ENCODE assay signal across 30 cellular contexts in genomic region chr5:125162714-125163113, GRCh38.
"Had no signal": no experiment of that assay in that cellular context is flagged by ENCODE, and none has a peak within 500 bp of the region (broad histone marks: within the 10 kb centered on the region; RNA-seq: fewer than 3 reads in every experiment).

No MANE protein-coding gene starts in this region.

- H3K27ac ChIP-seq: adrenal gland, ascending aorta, body of pancreas, brain microvascular endothelial cell, breast epithelium, cardiac muscle cell had no signal

- H3K4me3 ChIP-seq: adrenal gland, ascending aorta, body of pancreas, breast epithelium, cardiac muscle cell had no signal

- H3K36me3 ChIP-seq: adrenal gland, ascending aorta, brain microvascular endothelial cell, breast epithelium, cardiac muscle cell had no signal

- H3K9me3 ChIP-seq: adrenal gland, body of pancreas had no signal

- H3K4me1 ChIP-seq: adrenal gland, ascending aorta, body of pancreas, breast epithelium had no signal

- DNase-seq: activated effector memory CD4-positive, alpha-beta T cell treated with anti-CD3 and anti-CD28 coated beads, Interleukin-2, amount 50 U/mL, for 16 hours; activated effector memory CD4-positive, alpha-beta T cell treated with Interleukin-2 at 50 U/mL for 16 hours; activated gamma-delta T cell; activated gamma-delta T cell treated with Interleukin-2 at 50 U/mL for 16 hours; activated naive CD4-positive, alpha-beta T cell; activated naive CD4-positive, alpha-beta T cell treated with anti-CD3 and anti-CD28 coated beads for 36 hours; activated naive CD4-positive, alpha-beta T cell treated with anti-CD3 and anti-CD28 coated beads, Interleukin-2, amount 10 ng/mL, durations not matched to agents 7 days and 5 days; activated naive CD4-positive, alpha-beta T cell treated with anti-CD3 and anti-CD28 coated beads, Interleukin-2, amount 50 U/mL, for 16 hours; activated naive CD4-positive, alpha-beta T cell treated with Interleukin-2 at 50 U/mL for 16 hours; activated naive CD8-positive, alpha-beta T cell treated with anti-CD3 and anti-CD28 coated beads for 36 hours; activated naive CD8-positive, alpha-beta T cell treated with anti-CD3 and anti-CD28 coated beads, Interleukin-2, amount 10 ng/mL, durations not matched to agents 7 days and 5 days; activated naive CD8-positive, alpha-beta T cell treated with anti-CD3 and anti-CD28 coated beads, Interleukin-2, amount 50 U/mL, for 24 hours; activated T-cell treated with anti-CD3 and anti-CD28 coated beads, Interleukin-2, amount 50 U/mL, for 1 hour; activated T-cell treated with anti-CD3 and anti-CD28 coated beads, Interleukin-2, amount 50 U/mL, for 24 hours; activated T-cell treated with anti-CD3 and anti-CD28 coated beads, Interleukin-2, amount 50 U/mL, for 4 hours; activated T-cell treated with anti-CD3 and anti-CD28 coated beads, Interleukin-2, amount 50 U/mL, for 48 hours; activated T-cell treated with anti-CD3 and anti-CD28 coated beads, Interleukin-2, amount 50 U/mL, for 72 hours; adrenal gland; amniotic stem cell; amygdala; anterior cingulate cortex; aorta; body of pancreas; brain microvascular endothelial cell; caudate nucleus; central memory CD4-positive, alpha-beta T cell; cerebellar nuclear complex had no signal
